In the genomic region with DNA sequence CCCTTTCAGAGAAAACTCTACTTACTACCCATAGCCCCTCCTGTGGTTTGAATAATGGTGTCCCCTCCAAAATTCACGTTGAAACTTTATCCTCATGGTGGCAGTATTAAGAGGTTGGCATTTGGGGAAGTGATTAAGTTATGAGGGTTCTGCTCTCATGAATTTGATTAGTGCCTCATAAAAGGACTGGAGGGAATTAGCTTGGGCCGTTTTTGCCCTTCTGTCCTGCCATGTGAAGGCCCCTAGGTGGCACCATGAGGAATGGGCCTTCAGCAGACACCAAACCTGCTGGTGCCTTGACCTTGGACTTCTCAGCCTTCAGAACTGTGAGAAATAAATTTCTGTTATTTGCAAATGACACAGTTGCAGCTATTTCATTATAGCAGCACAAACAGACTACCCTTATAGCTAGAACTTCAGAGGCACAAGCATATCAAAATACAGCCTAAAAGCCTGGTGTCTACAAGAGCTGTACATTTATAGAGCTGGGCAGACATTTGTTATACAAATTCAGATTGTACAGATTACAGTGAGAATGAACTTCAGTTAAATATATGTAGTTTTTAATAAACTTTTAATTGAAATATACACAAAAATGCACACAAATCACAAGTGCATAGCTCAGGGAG, we compare ENCODE assay signal across 9 cellular contexts. TPM values are rescaled to one million over a fixed set of nuclear protein-coding genes. Genes with fewer than 3 reads are reported as not detected.
DNase-seq lines count a peak whose midpoint lies in the region; ATAC-seq, FAIRE-seq and TF ChIP-seq lines count a peak whose summit lies in the region.
"Had no signal": no experiment of that assay in that cellular context is flagged by ENCODE, and none has a peak within 500 bp of the region (broad histone marks: within the 10 kb centered on the region; RNA-seq: fewer than 3 reads in every experiment).

No MANE protein-coding gene starts in this region.

- H3K18ac ChIP-seq in H9 (ENCODE audit: insufficient read length, low read depth, low read length), result no peak overlapping the region

- in situ Hi-C loops in HepG2 (cut with HindIII; ENCODE audit: extremely low pct_ligation_motif_present, low pct_unique_long_range_greater_than_20kb), result no loop called here

- no peaks in the 10 kb centered on the region for H3K79me1 ChIP-seq in H9 (ENCODE audit: insufficient read depth, low read depth, low read length, poor library complexity, severe bottlenecking)

- TF ChIP-seq POLR2A in HepG2 (IDR thresholded peaks at IDR 0.05; ENCODE audit: insufficient read depth in 1 of 2, low read depth in 2 of 2, low read length in 2 of 2), result no peak

- TF ChIP-seq RAD21 in HepG2 (CRISPR knock-in tag; IDR thresholded peaks at IDR 0.05), result no peak

- H3K9ac ChIP-seq in H9 (ENCODE audit: extremely low read depth, insufficient read length, low read length) (no peak overlapping the region), HepG2 (ENCODE audit: insufficient read depth, low read depth, low read length) (no peak overlapping the region)

- H3K4me1 Mint-ChIP-seq in Caco-2 (ENCODE audit: low read depth, unreplicated experiment), result peaks cover 10% of the 10 kb centered on the region
- H3K4me1 Mint-ChIP-seq in H9, result peaks cover 30 to 36% of the 10 kb centered on the region in 2 experiments
- peaks cover 19% of the 10 kb centered on the region for H3K4me1 Mint-ChIP-seq in T-helper 17 cell
- H3K4me1 Mint-ChIP-seq in stimulated activated naive CD8-positive, alpha-beta T cell treated with anti-CD3 and anti-CD28 coated beads, Interleukin-15, amount 100 ng/mL, for 72 hours, result peaks cover 23% of the 10 kb centered on the region

- H3K9me3 Mint-ChIP-seq in Caco-2 (ENCODE audit: unreplicated experiment) (no peaks in the 10 kb centered on the region), H9 (peaks cover 8 to 15% of the 10 kb centered on the region in 2 experiments)
- peaks cover 4 to 7% of the 10 kb centered on the region in 2 donors for H3K9me3 Mint-ChIP-seq in stimulated activated naive CD8-positive, alpha-beta T cell treated with anti-CD3 and anti-CD28 coated beads, Interleukin-15, amount 100 ng/mL, for 72 hours

- H3K27me3 ChIP-seq in Caco-2 (replicated peaks; ENCODE audit: control insufficient read depth, insufficient read depth, low read length), result no peaks in the 10 kb centered on the region
- H3K27me3 ChIP-seq in H9 (ENCODE audit: insufficient read depth, low read length), result no peaks in the 10 kb centered on the region
- H3K27me3 ChIP-seq in HepG2 (ENCODE audit: control insufficient read depth in 1 of 2, insufficient read depth in 2 of 2, low read length in 2 of 2), result no peaks in the 10 kb centered on the region; a peak in 1 of 5 replicates

- no peak overlapping the region for H3K56ac ChIP-seq in H9 (ENCODE audit: insufficient read length, low read depth, low read length)

- H3K4me3 ChIP-seq in Caco-2 (ENCODE audit: low read depth, low read length) (no peak overlapping the region), HepG2 (replicated peaks in 1 of 3; ENCODE audit: insufficient read depth in 1 of 3, low read depth in 2 of 3, low read length in 3 of 3) (no peak overlapping the region), coronary artery (no peak overlapping the region)

- WGBS in H9 (ENCODE audit: extremely low coverage, insufficient read length, low lambda C conversion rate), result no CpG with 5 or more reads among the region's 2 CpGs
- WGBS in HepG2 (ENCODE audit: low lambda C conversion rate), result 10% methylated on average over 2 of the region's 2 CpGs

- no peak overlapping the region for H2BK15ac ChIP-seq in H9 (ENCODE audit: low read depth, low read length)

- no peak overlapping the region for H2BK20ac ChIP-seq in H9 (ENCODE audit: low read depth, low read length, poor library complexity, severe bottlenecking)

- H3K79me2 ChIP-seq in H9 (ENCODE audit: insufficient read depth, low read length), result peaks cover 10% of the 10 kb centered on the region; the same call in 1 of the 2 replicates
- peaks cover 17% of the 10 kb centered on the region for H3K79me2 ChIP-seq in HepG2 (ENCODE audit: insufficient read depth, low read length)

- H3K9me3 ChIP-seq in Caco-2, result no peaks in the 10 kb centered on the region
- H3K9me3 ChIP-seq in H9 (ENCODE audit: control insufficient read depth, low read depth, low read length), result no peaks in the 10 kb centered on the region
- H3K9me3 ChIP-seq in T-helper 17 cell (ENCODE audit: control insufficient read depth, low read length, poor library complexity, severe bottlenecking), result no peaks in the 10 kb centered on the region
- no peaks in the 10 kb centered on the region for H3K9me3 ChIP-seq in HepG2 (ENCODE audit: low read length)

- peaks cover 10% of the 10 kb centered on the region for H3K23me2 ChIP-seq in H9 (ENCODE audit: insufficient read length, low read depth, low read length, poor library complexity, severe bottlenecking)

- no peak overlapping the region for H3T11ph ChIP-seq in H9 (ENCODE audit: low read length)

- H4K20me1 ChIP-seq in H9 (ENCODE audit: control insufficient read depth, insufficient read depth, insufficient read length) (no peaks in the 10 kb centered on the region), HepG2 (ENCODE audit: insufficient read depth, low read length) (no peaks in the 10 kb centered on the region)

- H3K23ac ChIP-seq in H9 (ENCODE audit: insufficient read length, low read depth, low read length), result no peak overlapping the region

- TF ChIP-seq EP300 in HepG2 (IDR thresholded peaks at IDR 0.05; ENCODE audit: low read depth in 2 of 2, low read length in 2 of 2) (no peak), HepG2 (CRISPR knock-in tag; IDR thresholded peaks at IDR 0.05; ENCODE audit: borderline replicate concordance) (no peak)

- no peak overlapping the region for H3K4me2 ChIP-seq in H9 (ENCODE audit: insufficient read depth, insufficient read length, low read length)
- H3K4me2 ChIP-seq in HepG2 (ENCODE audit: low read depth, low read length), result no peak overlapping the region

- no peak overlapping the region for H2BK120ac ChIP-seq in H9 (ENCODE audit: low read depth, low read length, poor library complexity, severe bottlenecking)

- H3K27ac Mint-ChIP-seq in Caco-2 (ENCODE audit: unreplicated experiment) (no peak overlapping the region), H9 (no peak overlapping the region), T-helper 17 cell (peak overlapping the region; percentile 29)
- no peak overlapping the region for H3K27ac Mint-ChIP-seq in stimulated activated naive CD8-positive, alpha-beta T cell treated with anti-CD3 and anti-CD28 coated beads, Interleukin-15, amount 100 ng/mL, for 72 hours

- H2AFZ ChIP-seq in H9 (ENCODE audit: low read length) (no peak overlapping the region), HepG2 (ENCODE audit: low read length) (no peak overlapping the region)

- H4K91ac ChIP-seq in H9 (ENCODE audit: insufficient read length, low read depth, low read length), result no peak overlapping the region

- BruUV-seq in Caco-2 (replicated peaks; lab: Mats Ljungman, UMichigan) (no TSS peak), HepG2 (replicated peaks; lab: Mats Ljungman, UMichigan) (no TSS peak)

- no peak overlapping the region for H3K4me3 Mint-ChIP-seq in Caco-2 (ENCODE audit: unreplicated experiment)
- H3K4me3 Mint-ChIP-seq in H9, result no peak overlapping the region
- H3K4me3 Mint-ChIP-seq in T-helper 17 cell, result no peak overlapping the region
- H3K4me3 Mint-ChIP-seq in stimulated activated naive CD8-positive, alpha-beta T cell treated with anti-CD3 and anti-CD28 coated beads, Interleukin-15, amount 100 ng/mL, for 72 hours, result no peak overlapping the region

- DNase-seq in Caco-2 (peak in 1 of 2 experiments; percentile 20), H9 (peak; percentile 37), T-helper 17 cell (no peak), HepG2 (ENCODE audit: low spot score) (peak; percentile 52), coronary artery (ENCODE audit: low spot score) (no peak), C1 segment of cervical spinal cord (lab: John Stamatoyannopoulos, UW) (no peak)
- no peak for DNase-seq in stimulated activated naive CD8-positive, alpha-beta T cell treated with anti-CD3 and anti-CD28 coated beads, Interleukin-15, amount 100 ng/mL, for 72 hours
- DNase-seq: caudate nucleus had no signal

- H3K14ac ChIP-seq in H9 (ENCODE audit: insufficient read depth, low read length), result no peak overlapping the region

- no peak overlapping the region for H2BK12ac ChIP-seq in H9 (ENCODE audit: insufficient read length, low read depth, low read length)

- no peak overlapping the region for H4K5ac ChIP-seq in H9 (ENCODE audit: insufficient read length, low read depth, low read length)

- TF ChIP-seq CTCF in Caco-2 (IDR thresholded peaks at IDR 0.05; ENCODE audit: insufficient read depth in 1 of 2, low read depth in 1 of 2, low read length in 1 of 2, severe bottlenecking in 1 of 2, unreplicated experiment in 1 of 2) (peak; percentile 39 to 44), H9 (conservative IDR thresholded peaks at IDR 0.05) (peak; percentile 61), HepG2 (CRISPR knock-in tag; IDR thresholded peaks at IDR 0.05) (peak; percentile 53), coronary artery (IDR thresholded peaks at IDR 0.05) (no peak)

- H2BK5ac ChIP-seq in H9 (ENCODE audit: insufficient read length, low read length), result no peak overlapping the region

- CTCF ChIA-PET in Caco-2 (lab: Charles Lee) (interaction anchor here (0.6 to 1.2 kb wide), 3 partner anchors 8 to 143 kb away, joined by 3 to 4 read pairs (median 3); no protein-coding TSS in a partner anchor), HepG2 (lab: Yijun Ruan, JAX; ENCODE audit: low intra/inter-chr PET ratio, low total read pairs) (interaction anchor here (1.1 kb wide), 1 partner anchor 48 kb away, joined by 4 read pairs; no protein-coding TSS in a partner anchor)

- no peak overlapping the region for H3K27ac ChIP-seq in H9 (ENCODE audit: insufficient read length, low read depth, low read length)
- H3K27ac ChIP-seq in HepG2 (ENCODE audit: extremely low read length, insufficient read depth, low read length), result no peak overlapping the region
- H3K27ac ChIP-seq in coronary artery, result no peak overlapping the region

- peaks cover 29% of the 10 kb centered on the region for H3K36me3 Mint-ChIP-seq in Caco-2 (ENCODE audit: insufficient read depth, unreplicated experiment)
- H3K36me3 Mint-ChIP-seq in H9 (ENCODE audit: insufficient read depth in 1 of 3, low read depth in 3 of 3), result peaks cover 3 to 16% (median 4%) of the 10 kb centered on the region in 3 experiments; a peak in 6 of 7 replicates
- H3K36me3 Mint-ChIP-seq in T-helper 17 cell (ENCODE audit: low read depth), result peaks cover 5% of the 10 kb centered on the region

- no peak for ATAC-seq in T-helper 17 cell
- ATAC-seq in HepG2, result 0 out of 3 replicates have a peak, but pooled peaks have one; percentile 7
- ATAC-seq in HG02884 (IDR thresholded peaks at IDR 0.05; ENCODE audit: unreplicated experiment), result no peak
- ATAC-seq in stimulated activated naive CD8-positive, alpha-beta T cell treated with anti-CD3 and anti-CD28 coated beads, Interleukin-15, amount 100 ng/mL, for 72 hours, result no peak

- no peak overlapping the region for H4K8ac ChIP-seq in H9 (replicated peaks; ENCODE audit: insufficient read length, low read depth, low read length)

- H3K36me3 ChIP-seq in Caco-2 (ENCODE audit: control insufficient read depth, insufficient read depth, low read length) (no peaks in the 10 kb centered on the region), HepG2 (replicated peaks in 1 of 2; ENCODE audit: control insufficient read depth in 1 of 2, insufficient read depth in 2 of 2, low read length in 2 of 2) (no peaks in the 10 kb centered on the region; a peak in 1 of 5 replicates)

- no peaks in the 10 kb centered on the region for H3K27me3 Mint-ChIP-seq in Caco-2 (ENCODE audit: insufficient read depth, unreplicated experiment)
- H3K27me3 Mint-ChIP-seq in H9 (ENCODE audit: low read depth), result no peaks in the 10 kb centered on the region; the same call in 1 of the 2 replicates
- no peaks in the 10 kb centered on the region for H3K27me3 Mint-ChIP-seq in T-helper 17 cell
- H3K27me3 Mint-ChIP-seq in stimulated activated naive CD8-positive, alpha-beta T cell treated with anti-CD3 and anti-CD28 coated beads, Interleukin-15, amount 100 ng/mL, for 72 hours, result no peaks in the 10 kb centered on the region

- no peak overlapping the region for H3K4ac ChIP-seq in H9 (ENCODE audit: low read depth, low read length)

- H3K4me1 ChIP-seq in Caco-2 (peaks cover 10% of the 10 kb centered on the region), H9 (ENCODE audit: insufficient read depth, low read length) (peaks cover 11% of the 10 kb centered on the region), HepG2 (ENCODE audit: insufficient read depth, low read length) (peaks cover 37% of the 10 kb centered on the region)

- intact Hi-C loops in Caco-2 (cut with micrococcal nuclease; ENCODE audit: unreplicated experiment), result no loop called here
- intact Hi-C loops in HepG2 (cut with micrococcal nuclease; ENCODE audit: unreplicated experiment), result loop anchor here (1.0 to 5.0 kb wide), 2 partner anchors 48 to 61 kb away; a partner anchor contains a TSS

- POLR2A ChIA-PET in Caco-2 (lab: Charles Lee) (interaction anchor here (0.6 kb wide), 1 partner anchor 148 kb away, joined by 4 read pairs; no protein-coding TSS in a partner anchor), HepG2 (lab: Yijun Ruan, JAX) (interaction anchor here (1.2 to 2.2 kb wide), 2 partner anchors 156 to 184 kb away, joined by 3 to 8 read pairs; a partner anchor contains a TSS)

- no peak overlapping the region for H2AK5ac ChIP-seq in H9 (ENCODE audit: insufficient read length, low read length)

- FAIRE-seq in HepG2 (lab: Jason Lieb, UNC), result peak; percentile 75

RNA-seq across cellular contexts. Expression of a gene that starts 2.6 kb away (rescaled TPM):
- total RNA-seq in Caco-2 (2022) (53.4 and 55.0 TPM in 2 replicates), H9 (2021) (46.1 and 48.7 TPM in 2 replicates), T-helper 17 cell (10 to 100 TPM; 72.8 to 74.8 TPM), HepG2 (2016; rRNA removed; fragmentation: Illumina TruSeq; extraction: Trizol) (41.5 and 50.4 TPM in 2 replicates)
- total RNA-seq in HepG2 (2016; cell fraction: cytosol; rRNA removed; fragmentation: Illumina TruSeq; extraction: Trizol; ENCODE audit: low read depth), result 49.3 and 52.6 TPM in 2 replicates
- 38.4 and 56.0 TPM in 2 replicates for total RNA-seq in HepG2 (2016; cell fraction: insoluble cytoplasmic fraction; rRNA removed; fragmentation: Illumina TruSeq; extraction: Trizol)
- total RNA-seq in HepG2 (2016; cell fraction: membrane; rRNA removed; fragmentation: Illumina TruSeq; extraction: Trizol), result 51.7 and 54.4 TPM in 2 replicates
- 26.0 and 29.7 TPM in 2 replicates for total RNA-seq in HepG2 (2016; cell fraction: nucleus; rRNA removed; fragmentation: Illumina TruSeq; extraction: Trizol)
- polyA plus RNA-seq in HepG2 (2011; rRNA removed), result 19.0 and 24.9 TPM in 2 replicates
- polyA plus RNA-seq in HepG2 (2011; cell fraction: cytosol; rRNA removed), result 10.2 and 14.5 TPM in 2 replicates
- 11.5 and 12.9 TPM in 2 replicates for polyA plus RNA-seq in HepG2 (2011; cell fraction: nucleus; rRNA removed)
- polyA plus RNA-seq in HepG2 (2012), result 22.1 and 25.7 TPM in 2 replicates
- 32.5 and 35.5 TPM in 2 replicates for polyA plus RNA-seq in HepG2 (2016; cell fraction: cytosol; fragmentation: Illumina TruSeq; extraction: Trizol; ENCODE audit: low read depth)
- polyA plus RNA-seq in HepG2 (2016; cell fraction: insoluble cytoplasmic fraction; fragmentation: Illumina TruSeq; extraction: Trizol; ENCODE audit: low read depth), result 63.2 and 65.8 TPM in 2 replicates
- polyA plus RNA-seq in HepG2 (2016; cell fraction: membrane; fragmentation: Illumina TruSeq; extraction: Trizol; ENCODE audit: low read depth), result 42.7 and 43.8 TPM in 2 replicates
- 42.7 and 47.1 TPM in 2 replicates for polyA plus RNA-seq in HepG2 (2016; cell fraction: nucleus; fragmentation: Illumina TruSeq; extraction: Trizol; ENCODE audit: insufficient read depth, low read depth)
- polyA minus RNA-seq in HepG2 (2011; rRNA and poly(A)+ RNA removed; ENCODE audit: low replicate concordance), result 15.3 and 15.9 TPM in 2 replicates
- 19.2 and 19.3 TPM in 2 replicates for polyA minus RNA-seq in HepG2 (2011; cell fraction: cytosol; rRNA and poly(A)+ RNA removed)
- 31.0 and 33.9 TPM in 2 replicates for polyA minus RNA-seq in HepG2 (2011; cell fraction: nucleus; rRNA and poly(A)+ RNA removed)

Comparison
In these comparisons a context has a peak if more than half of its experiments do, and no peak if none do; other contexts are left out.
1. DNase-seq: peak in H9 (single experiment) and HepG2 (single experiment); none in T-helper 17 cell (0 of 3), stimulated activated naive CD8-positive, alpha-beta T cell treated with anti-CD3 and anti-CD28 coated beads, Interleukin-15, amount 100 ng/mL, for 72 hours (0 of 2), coronary artery (single experiment) and C1 segment of cervical spinal cord (0 of 14).